ENCODE assay signal across 8 cellular contexts in the genomic region with DNA sequence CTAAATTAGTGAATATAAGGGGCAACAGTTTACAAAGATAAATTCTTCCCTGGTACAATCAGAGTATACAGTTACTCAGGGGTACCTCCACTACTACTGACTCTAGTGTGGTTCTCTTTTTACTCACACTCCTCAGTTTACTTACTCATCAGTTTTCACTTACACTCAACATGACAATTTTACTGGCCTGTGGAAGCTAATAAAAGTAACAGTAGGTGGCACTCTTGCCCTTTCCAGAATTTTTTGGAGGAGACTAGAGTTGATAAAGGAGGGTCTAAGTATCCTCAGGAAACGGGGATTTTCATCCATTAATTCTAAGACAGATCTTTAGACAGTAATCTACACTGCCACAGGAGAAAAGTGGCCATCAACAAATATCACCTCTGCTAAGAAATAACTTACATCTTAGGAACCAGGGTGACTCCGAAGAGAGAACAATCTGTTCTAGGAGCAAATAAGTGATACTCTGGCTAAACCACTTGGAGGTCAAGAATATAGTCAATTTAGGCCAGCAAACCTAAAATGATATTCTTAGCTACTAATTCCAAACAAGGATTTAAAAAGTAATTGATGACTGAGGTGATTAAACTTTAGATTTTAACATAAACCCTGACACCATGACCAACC.
DNase-seq lines count a peak whose midpoint lies in the region; ATAC-seq and TF ChIP-seq lines count a peak whose summit lies in the region.

No MANE protein-coding gene starts in this region.

- no peak overlapping the region for H3K27ac Mint-ChIP-seq in naive B cell
- H3K27ac Mint-ChIP-seq in T-helper 2 cell treated with Interferon-gamma antibody and Interleukin-4, amounts not matched to agents 5 μg/mL and 100 μg/mL, for 36 hours: no peak overlapping the region

- TF ChIP-seq CTCF in RWPE1 (conservative IDR thresholded peaks at IDR 0.05; ENCODE audit: low read depth): peak; percentile 80

- peaks cover 0 to 18% of the 10 kb centered on the region in 2 donors for H3K36me3 Mint-ChIP-seq in naive B cell
- H3K36me3 Mint-ChIP-seq in T-helper 2 cell treated with Interferon-gamma antibody and Interleukin-4, amounts not matched to agents 5 μg/mL and 100 μg/mL, for 36 hours (ENCODE audit: low read depth): peaks cover 43% of the 10 kb centered on the region

- no peaks in the 10 kb centered on the region for H3K9me3 Mint-ChIP-seq in naive B cell
- H3K9me3 Mint-ChIP-seq in T-helper 2 cell treated with Interferon-gamma antibody and Interleukin-4, amounts not matched to agents 5 μg/mL and 100 μg/mL, for 36 hours: no peaks in the 10 kb centered on the region

- no peak overlapping the region for H3K4me3 Mint-ChIP-seq in naive B cell
- no peak overlapping the region for H3K4me3 Mint-ChIP-seq in T-helper 2 cell treated with Interferon-gamma antibody and Interleukin-4, amounts not matched to agents 5 μg/mL and 100 μg/mL, for 36 hours

- ATAC-seq in naive B cell (ENCODE audit: low read depth in 2 of 2) (peak; percentile 43 to 48), HG03196 (IDR thresholded peaks at IDR 0.05; ENCODE audit: unreplicated experiment) (no peak)

- H3K27ac ChIP-seq in RWPE1: no peak overlapping the region

- peaks cover 0 to 5% (median 0%) of the 10 kb centered on the region in 3 donors for H3K4me1 Mint-ChIP-seq in naive B cell
- peaks cover 13% of the 10 kb centered on the region for H3K4me1 Mint-ChIP-seq in T-helper 2 cell treated with Interferon-gamma antibody and Interleukin-4, amounts not matched to agents 5 μg/mL and 100 μg/mL, for 36 hours (ENCODE audit: low read depth)

- H3K27me3 Mint-ChIP-seq in naive B cell: no peaks in the 10 kb centered on the region
- H3K27me3 Mint-ChIP-seq in T-helper 2 cell treated with Interferon-gamma antibody and Interleukin-4, amounts not matched to agents 5 μg/mL and 100 μg/mL, for 36 hours (ENCODE audit: low read depth): no peaks in the 10 kb centered on the region

- CTCF ChIA-PET in RWPE1 (lab: Yijun Ruan, JAX): interaction anchor here (0.6 to 3.3 kb wide), 9 partner anchors 10 to 811 kb away, joined by 3 to 27 read pairs (median 3); no protein-coding TSS in a partner anchor

- POLR2A ChIA-PET in RWPE1 (lab: Yijun Ruan, JAX; ENCODE audit: low non-redundant PET): no interaction called here

- DNase-seq in NCI-H2029 (lab: John Stamatoyannopoulos, UW) (peak; percentile 5), NCI-H2029 treated with DMSO at 0.1 percent for 48 hours (lab: John Stamatoyannopoulos, UW) (no peak), HT1080 (ENCODE audit: low read depth) (peak; percentile 60), RWPE1 (ENCODE audit: low spot score) (peak; percentile 31), erythroblast (lab: John Stamatoyannopoulos, UW) (peak; percentile 58 to 78), naive B cell (peak; percentile 22)
- no peak for DNase-seq in T-helper 2 cell treated with Interferon-gamma antibody and Interleukin-4, amounts not matched to agents 5 μg/mL and 100 μg/mL, for 36 hours (ENCODE audit: low spot score)

- no peak for TF ChIP-seq POLR2A in erythroblast (IDR thresholded peaks at IDR 0.05; ENCODE audit: low read length)

Comparison
In these comparisons a context has a peak if more than half of its experiments do, and no peak if none do; other contexts are left out.
1. DNase-seq: peak in NCI-H2029 (single experiment), HT1080 (single experiment), RWPE1 (single experiment), erythroblast (2 of 2) and naive B cell (single experiment); none in NCI-H2029 treated with DMSO at 0.1 percent for 48 hours (single experiment) and T-helper 2 cell treated with Interferon-gamma antibody and Interleukin-4, amounts not matched to agents 5 μg/mL and 100 μg/mL, for 36 hours (single experiment).